ENCODE assay signal across 32 cellular contexts in genomic region chr5:157456301-157456700, GRCh38. TPM values are rescaled to one million over a fixed set of nuclear protein-coding genes. Genes with fewer than 3 reads are reported as not detected.
DNase-seq lines count a peak whose midpoint lies in the region; ATAC-seq and TF ChIP-seq lines count a peak whose summit lies in the region.
"Had no signal": no experiment of that assay in that cellular context is flagged by ENCODE, and none has a peak within 500 bp of the region (broad histone marks: within the 10 kb centered on the region; RNA-seq: fewer than 3 reads in every experiment).

No MANE protein-coding gene starts in this region.

- DNase-seq in activated CD8-positive, alpha-beta memory T cell treated with anti-CD3 and anti-CD28 coated beads for 24 hours, result peak; percentile 35
- no peak for DNase-seq in activated CD8-positive, alpha-beta memory T cell treated with anti-CD3 and anti-CD28 coated beads, Interleukin-2, amount 50 U/mL, for 4 hours
- DNase-seq in foreskin melanocyte, result peak; percentile 51
- no peak for DNase-seq in neural crest cell (ENCODE audit: low read depth, low spot score)
- DNase-seq in type B pancreatic cell (ENCODE audit: extremely low spot score, unreplicated experiment), result peak; percentile 22
- DNase-seq in foreskin keratinocyte, result no peak
- DNase-seq: activated CD4-positive, alpha-beta T cell treated with anti-CD3 and anti-CD28 coated beads, Interleukin-2, amount 10 ng/mL, durations not matched to agents 24 days and 14 days; activated naive CD4-positive, alpha-beta T cell treated with anti-CD3 and anti-CD28 coated beads, Interleukin-2, amount 50 U/mL, for 16 hours; amniotic stem cell; CD8-positive, alpha-beta memory T cell; esophagus squamous epithelium; mucosa of descending colon; NCI-H1417 treated with DMSO at 0.1 percent for 48 hours; NCI-H2081 treated with DMSO at 0.1 percent for 48 hours; NCI-H226; NCI-H69; psoas muscle; SHP77 treated with DMSO at 0.1 percent for 48 hours; stimulated activated CD4-positive, alpha-beta T cell treated with anti-CD3 and anti-CD28 coated beads, Interleukin-15, amount 100 ng/mL, for 24 hours; stimulated activated naive B cell treated with anti-CD40 and anti-IgM and Interleukin-4, amounts not matched to agents 10 μg/mL and 1 μg/mL and 100 μg/mL, for 72 hours; SW 1271; T1000; testis; WERI-Rb-1 had no signal

- TF ChIP-seq CTCF in neural crest cell (conservative IDR thresholded peaks at IDR 0.05) (no peak), type B pancreatic cell (conservative IDR thresholded peaks at IDR 0.05) (no peak), foreskin keratinocyte (conservative IDR thresholded peaks at IDR 0.05) (no peak)

- no peak for ATAC-seq in HG02981 (IDR thresholded peaks at IDR 0.05; ENCODE audit: unreplicated experiment)
- no peak for ATAC-seq in foreskin keratinocyte
- ATAC-seq in GM18870 (IDR thresholded peaks at IDR 0.05; ENCODE audit: unreplicated experiment), result no peak
- ATAC-seq: gastroesophageal sphincter; mucosa of descending colon; psoas muscle; stimulated activated naive B cell treated with anti-CD40 and anti-IgM and Interleukin-4, amounts not matched to agents 10 μg/mL and 1 μg/mL and 100 μg/mL, for 72 hours had no signal

- H3K27me3 Mint-ChIP-seq in neural crest cell (ENCODE audit: low read depth) (peaks cover 38% of the 10 kb centered on the region), type B pancreatic cell (peaks cover 39% of the 10 kb centered on the region)
- H3K27me3 Mint-ChIP-seq: stimulated activated naive B cell treated with anti-CD40 and anti-IgM and Interleukin-4, amounts not matched to agents 10 μg/mL and 1 μg/mL and 100 μg/mL, for 72 hours had no signal

- H3K27me3 ChIP-seq in foreskin keratinocyte, result no peaks in the 10 kb centered on the region
- H3K27me3 ChIP-seq: gastroesophageal sphincter, testis had no signal

- H3K27ac Mint-ChIP-seq in neural crest cell (ENCODE audit: unreplicated experiment) (peak overlapping the region; percentile 53), type B pancreatic cell (no peak overlapping the region)
- H3K27ac Mint-ChIP-seq: activated CD4-positive, alpha-beta T cell treated with anti-CD3 and anti-CD28 coated beads, Interleukin-2, amount 10 ng/mL, durations not matched to agents 24 days and 14 days; activated T-helper 1 cell treated with anti-CD3 and anti-CD28 coated beads, Interleukin-12 subunit alpha, Interleukin-12 subunit beta, Interleukin-2, Interleukin-4 antibody, amounts not matched to agents 30 ng/mL and 10 ng/mL and 1 ng/mL, durations not matched to agents 14 hours and 24 hours and 36 hours; CD8-positive, alpha-beta memory T cell; stimulated activated naive B cell treated with anti-CD40 and anti-IgM and Interleukin-4, amounts not matched to agents 10 μg/mL and 1 μg/mL and 100 μg/mL, for 72 hours had no signal

- H3K36me3 Mint-ChIP-seq in neural crest cell (ENCODE audit: low read depth), result no peaks in the 10 kb centered on the region
- no peaks in the 10 kb centered on the region for H3K36me3 Mint-ChIP-seq in type B pancreatic cell
- H3K36me3 Mint-ChIP-seq: CD8-positive, alpha-beta memory T cell; stimulated activated naive B cell treated with anti-CD40 and anti-IgM and Interleukin-4, amounts not matched to agents 10 μg/mL and 1 μg/mL and 100 μg/mL, for 72 hours had no signal

- peaks cover 24% of the 10 kb centered on the region for H3K4me1 Mint-ChIP-seq in neural crest cell
- H3K4me1 Mint-ChIP-seq in type B pancreatic cell (ENCODE audit: unreplicated experiment), result peaks cover 8% of the 10 kb centered on the region

- H3K4me3 Mint-ChIP-seq in neural crest cell (no peak overlapping the region), type B pancreatic cell (no peak overlapping the region)
- H3K4me3 Mint-ChIP-seq: activated CD4-positive, alpha-beta T cell treated with anti-CD3 and anti-CD28 coated beads, Interleukin-2, amount 10 ng/mL, durations not matched to agents 24 days and 14 days; activated T-helper 1 cell treated with anti-CD3 and anti-CD28 coated beads, Interleukin-12 subunit alpha, Interleukin-12 subunit beta, Interleukin-2, Interleukin-4 antibody, amounts not matched to agents 30 ng/mL and 10 ng/mL and 1 ng/mL, durations not matched to agents 14 hours and 24 hours and 36 hours; CD8-positive, alpha-beta memory T cell; stimulated activated naive B cell treated with anti-CD40 and anti-IgM and Interleukin-4, amounts not matched to agents 10 μg/mL and 1 μg/mL and 100 μg/mL, for 72 hours had no signal

- H3K27ac ChIP-seq in foreskin keratinocyte, result no peak overlapping the region
- H3K27ac ChIP-seq: cardiac muscle cell, esophagus squamous epithelium, gastroesophageal sphincter, psoas muscle, testis, WERI-Rb-1 had no signal

- peaks cover 9% of the 10 kb centered on the region for H3K4me1 ChIP-seq in foreskin keratinocyte
- H3K4me1 ChIP-seq: HAP-1, psoas muscle had no signal

- no peaks in the 10 kb centered on the region for H3K9me3 Mint-ChIP-seq in neural crest cell
- H3K9me3 Mint-ChIP-seq in type B pancreatic cell, result no peaks in the 10 kb centered on the region
- H3K9me3 Mint-ChIP-seq: activated CD4-positive, alpha-beta T cell treated with anti-CD3 and anti-CD28 coated beads, Interleukin-2, amount 10 ng/mL, durations not matched to agents 24 days and 14 days; activated T-helper 1 cell treated with anti-CD3 and anti-CD28 coated beads, Interleukin-12 subunit alpha, Interleukin-12 subunit beta, Interleukin-2, Interleukin-4 antibody, amounts not matched to agents 30 ng/mL and 10 ng/mL and 1 ng/mL, durations not matched to agents 14 hours and 24 hours and 36 hours; CD8-positive, alpha-beta memory T cell; stimulated activated naive B cell treated with anti-CD40 and anti-IgM and Interleukin-4, amounts not matched to agents 10 μg/mL and 1 μg/mL and 100 μg/mL, for 72 hours had no signal

RNA-seq across cellular contexts. Expression of gene NIPAL4, which starts 3.7 kb away (rescaled TPM):
- total RNA-seq in neural crest cell (not detected in 2 replicates), type B pancreatic cell (ENCODE audit: low replicate concordance) (0.46 and 0.59 TPM in 2 replicates), foreskin keratinocyte (5.6 and 13.0 TPM in 2 replicates)
- 4.7 and 8.6 TPM in 2 replicates for polyA plus RNA-seq in foreskin keratinocyte
- total RNA-seq: liver had no signal
- polyA plus RNA-seq: CD8-positive, alpha-beta memory T cell; liver; neural cell had no signal

Comparison
In these comparisons a context has a peak if more than half of its experiments do, and no peak if none do; other contexts are left out.
1. DNase-seq: peak in activated CD8-positive, alpha-beta memory T cell treated with anti-CD3 and anti-CD28 coated beads for 24 hours (single experiment), foreskin melanocyte (single experiment) and type B pancreatic cell (single experiment); none in activated CD8-positive, alpha-beta memory T cell treated with anti-CD3 and anti-CD28 coated beads, Interleukin-2, amount 50 U/mL, for 4 hours (single experiment), neural crest cell (single experiment) and foreskin keratinocyte (0 of 2).